Comparison of ENCODE assay signal across 11 cellular contexts in the genomic region with DNA sequence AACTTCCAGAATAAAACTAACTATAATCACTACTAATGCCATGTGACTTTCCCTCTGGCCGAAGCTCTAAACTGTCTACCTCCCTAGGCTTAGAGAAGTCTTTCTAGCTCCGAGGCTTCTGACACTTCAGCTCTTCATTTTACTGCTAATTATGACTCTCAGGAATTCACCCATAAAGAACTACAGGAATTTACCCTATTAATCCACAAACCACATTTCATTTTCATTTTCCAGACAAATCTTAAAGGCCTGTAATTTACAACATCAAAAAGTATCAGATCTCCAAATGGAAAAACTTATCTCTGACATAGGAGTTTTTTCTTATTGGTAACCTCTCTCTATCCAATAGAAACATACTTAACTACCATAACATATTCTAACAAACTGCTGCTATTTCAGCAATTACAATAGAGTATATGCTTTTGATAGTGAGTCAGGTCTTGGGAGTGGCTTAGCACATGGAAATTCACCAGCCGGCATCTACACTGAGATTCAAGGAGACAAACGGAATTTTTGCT. TPM values are rescaled to one million over a fixed set of nuclear protein-coding genes. Genes with fewer than 3 reads are reported as not detected.
DNase-seq lines count a peak whose midpoint lies in the region; ATAC-seq, FAIRE-seq and TF ChIP-seq lines count a peak whose summit lies in the region.
"Had no signal": no experiment of that assay in that cellular context is flagged by ENCODE, and none has a peak within 500 bp of the region (broad histone marks: within the 10 kb centered on the region; RNA-seq: fewer than 3 reads in every experiment).

No MANE protein-coding gene starts in this region.

- intact Hi-C loops in mammary epithelial cell (cut with micrococcal nuclease), result loop anchor here (2.0 kb wide), 2 partner anchors 18 to 78 kb away; no protein-coding TSS in a partner anchor

- no peaks in the 10 kb centered on the region for H3K9me2 ChIP-seq in Karpas-422 (replicated peaks; ENCODE audit: insufficient read depth, low read length)

- ATAC-seq in HG02678 (IDR thresholded peaks at IDR 0.05; ENCODE audit: unreplicated experiment), result no peak
- ATAC-seq: activated CD8-positive, alpha-beta T cell treated with anti-CD3 and anti-CD28 coated beads for 36 hours had no signal

- TF ChIP-seq CTCF in mammary epithelial cell (conservative IDR thresholded peaks at IDR 0.05 in 1 of 2, IDR thresholded peaks at IDR 0.05 in 1 of 2; ENCODE audit: extremely low read depth in 1 of 2, insufficient read depth in 1 of 2, low read depth in 1 of 2, low read length in 2 of 2), result no peak

- H3K36me3 ChIP-seq in Karpas-422 (ENCODE audit: insufficient read depth, low read length) (no peaks in the 10 kb centered on the region), mammary epithelial cell (ENCODE audit: insufficient read depth, low read length) (no peaks in the 10 kb centered on the region)
- H3K36me3 ChIP-seq: SJCRH30 had no signal

- no peaks in the 10 kb centered on the region for H3K27me3 ChIP-seq in Karpas-422 (ENCODE audit: low read length)
- no peaks in the 10 kb centered on the region for H3K27me3 ChIP-seq in mammary epithelial cell (ENCODE audit: insufficient read depth, low read length)
- H3K27me3 ChIP-seq: SJCRH30 had no signal

- H3K4me3 ChIP-seq in Karpas-422 (ENCODE audit: low read length) (no peak overlapping the region), mammary epithelial cell (replicated peaks in 1 of 3; ENCODE audit: insufficient read depth in 1 of 3, low read depth in 2 of 3, low read length in 3 of 3) (peak overlapping the region in 2 of 3 experiments; percentile 21 to 37)
- H3K4me3 ChIP-seq: SJCRH30 had no signal

- no peak for DNase-seq in Karpas-422
- peak; percentile 66 for DNase-seq in mammary epithelial cell
- peak; percentile 51 to 53 for DNase-seq in lung microvascular endothelial cell (ENCODE audit: low read depth in 2 of 2)
- no peak for DNase-seq in NCI-H1930 (lab: John Stamatoyannopoulos, UW)
- DNase-seq in DMS79 treated with DMSO at 0.1 percent for 48 hours (lab: John Stamatoyannopoulos, UW), result no peak
- DNase-seq in NCI-H2081 (lab: John Stamatoyannopoulos, UW), result no peak
- DNase-seq: activated CD8-positive, alpha-beta T cell treated with anti-CD3 and anti-CD28 coated beads for 36 hours; NCI-H187 treated with DMSO at 0.1 percent for 48 hours; SJCRH30 had no signal

- H3K79me2 ChIP-seq in Karpas-422 (ENCODE audit: low read length), result peaks cover 91% of the 10 kb centered on the region
- peaks cover 95% of the 10 kb centered on the region for H3K79me2 ChIP-seq in mammary epithelial cell (ENCODE audit: insufficient read depth, low read length)

- peak; percentile 95 for FAIRE-seq in A204.1 (lab: Jason Lieb, UNC)

- H4K20me1 ChIP-seq in Karpas-422 (ENCODE audit: insufficient read depth, low read depth, low read length), result peaks cover 40% of the 10 kb centered on the region
- H4K20me1 ChIP-seq in mammary epithelial cell (ENCODE audit: insufficient read depth, low read length), result no peaks in the 10 kb centered on the region

- CTCF ChIA-PET in mammary epithelial cell (lab: Charles Lee; ENCODE audit: low non-redundant PET), result no interaction called here

- H3K4me1 ChIP-seq in Karpas-422 (ENCODE audit: low read length) (peaks cover 31% of the 10 kb centered on the region), mammary epithelial cell (ENCODE audit: insufficient read depth, low read length) (peaks cover 52% of the 10 kb centered on the region)

- H3K9ac ChIP-seq in Karpas-422 (ENCODE audit: low read length) (no peak overlapping the region), mammary epithelial cell (ENCODE audit: insufficient read depth, low read length) (peak overlapping the region; percentile 50)

- BruUV-seq in mammary epithelial cell (replicated peaks; lab: Mats Ljungman, UMichigan), result TSS peak; percentile 53

- peak overlapping the region; percentile 2; the same call in 1 of the 2 replicates for H3K27ac ChIP-seq in Karpas-422 (ENCODE audit: low read length)
- H3K27ac ChIP-seq in mammary epithelial cell (ENCODE audit: insufficient read depth, low read depth, low read length), result peak overlapping the region; percentile 92
- H3K27ac ChIP-seq: SJCRH30 had no signal

- WGBS in mammary epithelial cell (ENCODE audit: low coverage, missing lambda C conversion rate), result 0% methylated on average over 4 of the region's 4 CpGs

- H3K9me3 ChIP-seq in Karpas-422 (ENCODE audit: low read length) (no peaks in the 10 kb centered on the region), mammary epithelial cell (replicated peaks; ENCODE audit: insufficient read depth, low read length) (no peaks in the 10 kb centered on the region)
- H3K9me3 ChIP-seq: SJCRH30 had no signal

- dilution Hi-C loops in mammary epithelial cell (cut with HindIII; ENCODE audit: low sequenced_read_pairs), result loop anchor here (5.0 kb wide), 2 partner anchors 36 to 86 kb away; no protein-coding TSS in a partner anchor

- H3K4me2 ChIP-seq in Karpas-422 (ENCODE audit: low read depth, low read length, poor library complexity, severe bottlenecking) (no peak overlapping the region), mammary epithelial cell (ENCODE audit: insufficient read depth, low read depth, low read length) (peak overlapping the region; percentile 90)

- H2AFZ ChIP-seq in Karpas-422 (ENCODE audit: low read length) (no peak overlapping the region), mammary epithelial cell (ENCODE audit: low read depth, low read length) (peak overlapping the region; percentile 21)

- in situ Hi-C loops in mammary epithelial cell (cut with MboI; ENCODE audit: low sequenced_read_pairs in 2 of 2), result no loop called here

RNA-seq across cellular contexts. Expression of a gene that starts 33.4 kb away (rescaled TPM):
- total RNA-seq in Karpas-422 (2014; rRNA removed; shearing (Covaris generic); ENCODE audit: low replicate concordance), result 37.2 and 51.6 TPM in 2 replicates
- total RNA-seq in mammary epithelial cell, result 10 to 100 TPM; 51.0 to 75.7 TPM
- 8.3 TPM for polyA plus RNA-seq in mammary epithelial cell
- 137 TPM for polyA minus RNA-seq in mammary epithelial cell
- 13.1 and 14.5 TPM in 2 replicates for total RNA-seq in lung microvascular endothelial cell

Comparison
In these comparisons a context has a peak if more than half of its experiments do, and no peak if none do; other contexts are left out.
1. DNase-seq: peak in mammary epithelial cell (single experiment) and lung microvascular endothelial cell (2 of 2); none in Karpas-422 (single experiment), NCI-H1930 (0 of 2), DMS79 treated with DMSO at 0.1 percent for 48 hours (single experiment) and NCI-H2081 (0 of 2).